In the genomic region with DNA sequence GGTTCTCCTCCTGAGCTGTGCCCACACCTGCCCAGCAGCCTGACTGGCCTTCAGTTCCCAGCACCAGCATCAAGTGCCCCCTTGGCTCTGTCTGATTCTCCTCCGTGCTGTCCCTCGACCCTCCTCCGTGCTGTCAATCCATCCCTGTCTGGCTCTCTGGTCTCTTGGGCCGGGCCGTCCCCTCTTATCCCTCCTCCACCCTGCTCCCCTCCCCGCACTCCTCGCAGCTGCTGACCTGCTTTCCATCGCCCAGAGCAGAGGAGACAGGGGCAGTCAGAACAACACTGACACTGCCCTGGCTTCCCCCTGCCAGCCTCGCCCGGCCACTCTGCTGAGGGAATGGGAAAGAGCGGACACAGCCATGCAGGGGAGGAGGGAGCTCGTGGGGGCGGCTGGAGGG, we compare ENCODE assay signal across 26 cellular contexts.
"Had no signal": no experiment of that assay in that cellular context is flagged by ENCODE, and none has a peak within 500 bp of the region (broad histone marks: within the 10 kb centered on the region; RNA-seq: fewer than 3 reads in every experiment).

No MANE protein-coding gene starts in this region.

- H3K9me3 ChIP-seq: left ventricle myocardium inferior, lower lobe of right lung, neutrophil, sigmoid colon, suprapubic skin, thoracic aorta, tibial artery, upper lobe of right lung had no signal

- H3K4me3 Mint-ChIP-seq: immature natural killer cell; naive B cell; nephron; neural crest cell; stimulated activated effector memory CD8-positive, alpha-beta T cell treated with anti-CD3 and anti-CD28 coated beads, Interleukin-12 subunit alpha, Interleukin-12 subunit beta, amount 100 ng/mL, for 72 hours; stimulated activated naive CD8-positive, alpha-beta T cell treated with anti-CD3 and anti-CD28 coated beads, Interleukin-15, Interleukin-2, amounts not matched to agents 100 ng/mL and 50 ng/mL, for 24 hours had no signal

- H3K9me3 Mint-ChIP-seq: neural crest cell; stimulated activated effector memory CD8-positive, alpha-beta T cell treated with anti-CD3 and anti-CD28 coated beads, Interleukin-12 subunit alpha, Interleukin-12 subunit beta, amount 100 ng/mL, for 72 hours; stimulated activated naive CD8-positive, alpha-beta T cell treated with anti-CD3 and anti-CD28 coated beads, Interleukin-15, Interleukin-2, amounts not matched to agents 100 ng/mL and 50 ng/mL, for 24 hours had no signal

- H3K79me2 ChIP-seq: parathyroid adenoma had no signal

- H3K27ac Mint-ChIP-seq: immature natural killer cell; nephron; stimulated activated effector memory CD8-positive, alpha-beta T cell treated with anti-CD3 and anti-CD28 coated beads, Interleukin-12 subunit alpha, Interleukin-12 subunit beta, amount 100 ng/mL, for 72 hours; stimulated activated naive CD8-positive, alpha-beta T cell treated with anti-CD3 and anti-CD28 coated beads, Interleukin-15, Interleukin-2, amounts not matched to agents 100 ng/mL and 50 ng/mL, for 24 hours had no signal

- H3K36me3 ChIP-seq: left ventricle myocardium inferior, lower lobe of right lung, neutrophil, sigmoid colon, spleen, suprapubic skin, thoracic aorta, tibial artery, upper lobe of right lung had no signal

- DNase-seq: head of caudate nucleus; hippocampal formation; immature natural killer cell; left ventricle myocardium inferior; lower lobe of right lung; mammary epithelial cell; mesenchymal stem cell; naive B cell; occipital lobe; right cardiac atrium; sigmoid colon; small intestine; spleen; stimulated activated CD4-positive, alpha-beta T cell treated with anti-CD3 and anti-CD28 coated beads, Interleukin-4, amount 100 ng/mL, for 24 hours; stimulated activated naive CD4-positive, alpha-beta T cell; tibial artery; trophoblast cell; upper lobe of right lung had no signal

- H3K9ac ChIP-seq: parathyroid adenoma had no signal

- H3K27me3 ChIP-seq: neutrophil had no signal

- H3K4me3 ChIP-seq: left ventricle myocardium inferior, lower lobe of right lung, sigmoid colon, spleen, suprapubic skin, thoracic aorta, tibial artery, upper lobe of right lung had no signal

- H3K4me1 Mint-ChIP-seq: immature natural killer cell; neural crest cell; stimulated activated effector memory CD8-positive, alpha-beta T cell treated with anti-CD3 and anti-CD28 coated beads, Interleukin-12 subunit alpha, Interleukin-12 subunit beta, amount 100 ng/mL, for 72 hours had no signal

- ATAC-seq: lower lobe of right lung; right cardiac atrium; stimulated activated effector memory CD8-positive, alpha-beta T cell treated with anti-CD3 and anti-CD28 coated beads, Interleukin-12 subunit alpha, Interleukin-12 subunit beta, amount 100 ng/mL, for 72 hours; upper lobe of right lung had no signal

- H2AFZ ChIP-seq: parathyroid adenoma had no signal

- H3K27ac ChIP-seq: left ventricle myocardium inferior, lower lobe of right lung, neutrophil, parathyroid adenoma, sigmoid colon, spleen, suprapubic skin, thoracic aorta, tibial artery, upper lobe of right lung had no signal

- H3K36me3 Mint-ChIP-seq: immature natural killer cell; naive B cell; stimulated activated effector memory CD8-positive, alpha-beta T cell treated with anti-CD3 and anti-CD28 coated beads, Interleukin-12 subunit alpha, Interleukin-12 subunit beta, amount 100 ng/mL, for 72 hours had no signal

- H3K4me1 ChIP-seq: left ventricle myocardium inferior, lower lobe of right lung, parathyroid adenoma, sigmoid colon, spleen, suprapubic skin, tibial artery, upper lobe of right lung had no signal
